8 cellular contexts compared by ENCODE assay signal in the genomic region with DNA sequence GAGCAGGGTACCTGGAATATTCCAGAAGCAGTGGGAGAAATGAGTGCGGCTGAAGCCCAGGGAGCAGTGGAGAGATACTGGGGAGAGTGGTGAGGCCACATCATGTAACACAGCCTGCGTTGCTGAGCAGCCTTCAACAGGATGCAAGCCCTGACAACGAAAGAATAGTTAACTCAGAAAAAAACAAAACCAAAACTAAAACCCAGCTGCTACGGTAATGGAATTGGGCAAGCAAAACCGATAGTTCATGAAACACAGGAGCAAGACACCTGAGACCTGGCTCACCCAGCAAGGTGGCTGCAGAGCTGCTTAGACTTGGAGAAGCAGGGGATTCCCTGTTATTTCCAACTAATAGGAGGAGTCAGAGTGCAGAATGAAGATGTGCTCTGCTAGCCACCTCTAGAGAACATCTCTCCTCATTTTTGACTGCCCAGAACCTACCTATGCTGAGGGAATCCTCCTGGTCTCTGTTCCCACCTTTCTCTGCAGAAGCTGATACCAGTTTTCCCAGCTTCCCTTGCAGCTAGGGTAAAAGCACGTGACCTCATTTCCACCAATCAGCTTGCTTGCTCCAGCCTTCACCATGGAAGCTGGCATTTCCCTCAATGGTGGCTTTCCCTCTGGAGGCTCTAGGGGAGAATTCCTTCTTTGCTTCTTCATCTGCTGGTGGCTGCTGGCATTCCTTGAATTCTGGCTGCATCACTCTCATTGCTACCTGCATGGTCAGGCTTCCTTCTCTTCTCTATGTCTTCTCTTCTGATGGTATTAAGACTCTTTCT. TPM values are rescaled to one million over a fixed set of nuclear protein-coding genes. Genes with fewer than 3 reads are reported as not detected.
A peak's percentile ranks its signal among the peaks of the same experiment; 100 is the strongest.
DNase-seq lines count a peak whose midpoint lies in the region; ATAC-seq, FAIRE-seq and TF ChIP-seq lines count a peak whose summit lies in the region.

No MANE protein-coding gene starts in this region.

- H3K4me3 ChIP-seq in GM08714 (ENCODE audit: low read length): peak overlapping the region; percentile 13; the same call in 1 of the 2 replicates
- peak overlapping the region; percentile 41; the same call in 1 of the 2 replicates for H3K4me3 ChIP-seq in GM12878

- H3K36me3 ChIP-seq in GM12878 (ENCODE audit: control insufficient read depth in 2 of 2, insufficient read depth in 2 of 2, low read length in 1 of 2): no peaks in the 10 kb centered on the region

- TF ChIP-seq EP300 in GM12878 (IDR thresholded peaks at IDR 0.05; ENCODE audit: borderline replicate concordance in 1 of 2, control insufficient read depth in 1 of 2, low read depth in 2 of 2, low read length in 2 of 2): no peak

- peak overlapping the region; percentile 13; the same call in 1 of the 2 replicates for H3K27ac ChIP-seq in GM12878 (ENCODE audit: control insufficient read depth, insufficient read depth)

- no peak overlapping the region for H3K9ac ChIP-seq in GM12878 (ENCODE audit: control insufficient read depth, insufficient read depth, low read length)

- H3K9me3 ChIP-seq in GM12878 (replicated peaks; ENCODE audit: control insufficient read depth, insufficient read depth, low read length): no peaks in the 10 kb centered on the region; the same call in 2 of the 3 replicates

- in situ Hi-C loops in GM12878 (cut with MboI): no loop called here

- ATAC-seq in GM21515 (IDR thresholded peaks at IDR 0.05; ENCODE audit: unreplicated experiment): peak; percentile 66
- peak; percentile 85 for ATAC-seq in GM12878

- H3K79me2 ChIP-seq in GM12878 (ENCODE audit: control insufficient read depth, insufficient read depth, low read length): no peaks in the 10 kb centered on the region

- CTCF ChIA-PET in GM12878 (lab: Yijun Ruan, JAX): interaction anchor here (1.1 to 2.2 kb wide), 2 partner anchors 49 to 67 kb away, joined by 3 to 8 read pairs; no protein-coding TSS in a partner anchor

- DNase-seq in GM12878 (ENCODE audit: low read depth, low spot score) (peak; percentile 51), GF-D8 (lab: John Stamatoyannopoulos, UW) (no peak), NCI-H2196 (lab: John Stamatoyannopoulos, UW; ENCODE audit: unreplicated experiment) (no peak), HUDEP-2 (lab: John Stamatoyannopoulos, UW; ENCODE audit: unreplicated experiment in 76 of 76) (no peak)
- no peak for DNase-seq in effector CD4-positive, alpha-beta T cell

- H3K36me3 Mint-ChIP-seq in IgD-negative memory B cell: no peaks in the 10 kb centered on the region

- SMC1A ChIA-PET in GM12878 (lab: Charles Lee; ENCODE audit: uncharacterized antibody, unreplicated experiment): interaction anchor here (0.7 to 1.2 kb wide), 3 partner anchors 10 to 49 kb away, joined by 3 read pairs; no protein-coding TSS in a partner anchor

- FAIRE-seq in GM12878 (lab: Jason Lieb, UNC): peak; percentile 57

- peak overlapping the region; percentile 94 for H3K4me2 ChIP-seq in GM12878 (ENCODE audit: control insufficient read depth, insufficient read depth)

- peaks cover 14 to 35% (median 31%) of the 10 kb centered on the region in 3 donors for H3K4me1 Mint-ChIP-seq in IgD-negative memory B cell

- no peaks in the 10 kb centered on the region for H3K27me3 ChIP-seq in GM12878 (replicated peaks in 1 of 2; ENCODE audit: control insufficient read depth in 2 of 2, insufficient read depth in 2 of 2, low read length in 1 of 2)

- H3K4me3 Mint-ChIP-seq in IgD-negative memory B cell: peak overlapping the region; percentile 7 to 92 (median 82)

- peak overlapping the region; percentile 59 for H2AFZ ChIP-seq in GM12878 (ENCODE audit: control insufficient read depth, low read depth, low read length)

- H3K27me3 Mint-ChIP-seq in IgD-negative memory B cell: peaks cover 6% of the 10 kb centered on the region

- TF ChIP-seq POLR2A in GM12878 (IDR thresholded peaks at IDR 0.05; ENCODE audit: low read depth, low read length): no peak

- TF ChIP-seq CTCF in GM12878 (IDR thresholded peaks at IDR 0.05 in 2 of 3, conservative IDR thresholded peaks at IDR 0.05 in 1 of 3; ENCODE audit: control insufficient read depth in 2 of 3, extremely low read depth in 1 of 3, insufficient read depth in 1 of 3, low read depth in 3 of 3, low read length in 3 of 3): no peak

- no peaks in the 10 kb centered on the region for H4K20me1 ChIP-seq in GM12878 (ENCODE audit: control insufficient read depth, insufficient read depth)

- POLR2A ChIA-PET in GM12878 (lab: Charles Lee): interaction anchor here (0.7 to 0.9 kb wide), 2 partner anchors 11 to 296 kb away, joined by 3 read pairs; no protein-coding TSS in a partner anchor

- H3K9me3 Mint-ChIP-seq in IgD-negative memory B cell: no peaks in the 10 kb centered on the region

- RAD21 ChIA-PET in GM12878 (lab: Charles Lee; ENCODE audit: unreplicated experiment): no interaction called here

- H3K27ac Mint-ChIP-seq in IgD-negative memory B cell: peak overlapping the region in 2 of 3 donors; percentile 41 to 85

- 9% methylated on average over 6 of the region's 6 CpGs for WGBS in GM12878 (ENCODE audit: insufficient coverage, insufficient replicate concordance, low lambda C conversion rate, missing lambda C conversion rate)

- no TSS peak for BruUV-seq in GM12878 (replicated peaks; lab: Mats Ljungman, UMichigan)

- no peak for TF ChIP-seq RAD21 in GM12878 (IDR thresholded peaks at IDR 0.05; ENCODE audit: insufficient read depth, low read depth, low read length)

- intact Hi-C loops in GM12878 (cut with micrococcal nuclease; ENCODE audit: unreplicated experiment): loop anchor here (5.0 to 10.0 kb wide), 3 partner anchors 53 to 225 kb away; no protein-coding TSS in a partner anchor

- peaks cover 33% of the 10 kb centered on the region for H3K4me1 ChIP-seq in GM12878 (ENCODE audit: control insufficient read depth, insufficient read depth, low read length)

TF ChIP-seq in GM12878, 131 proteins besides CTCF, POLR2A, EP300 and RAD21 (continues in another document):
- TF ChIP-seq GABPA (IDR thresholded peaks at IDR 0.05; ENCODE audit: low read depth): no peak
- no peak for TF ChIP-seq ZSCAN29 (IDR thresholded peaks at IDR 0.05)
- no peak for TF ChIP-seq MTA2 (IDR thresholded peaks at IDR 0.05; ENCODE audit: low read depth)
- no peak for TF ChIP-seq IRF4 (IDR thresholded peaks at IDR 0.05; ENCODE audit: low read depth, low read length)
- no peak for TF ChIP-seq FOXM1 (IDR thresholded peaks at IDR 0.05; ENCODE audit: low read depth, low read length)
- no peak for TF ChIP-seq EED (IDR thresholded peaks at IDR 0.05; ENCODE audit: low read depth)
- TF ChIP-seq CUX1 (IDR thresholded peaks at IDR 0.05; ENCODE audit: insufficient replicate concordance, low read depth, low read length): no peak

RNA-seq across cellular contexts. Expression of gene XYLT1, which starts 59.4 kb away (rescaled TPM):
- 0.80 TPM for polyA plus RNA-seq in IgD-negative memory B cell
- total RNA-seq in GM12878 (2013; cell fraction: nucleolus; rRNA removed): 112 and 126 TPM in 2 replicates
- 5.6 and 7.1 TPM in 2 replicates for total RNA-seq in GM12878 (2014; rRNA removed)
- 7.7 and 7.8 TPM in 2 replicates for total RNA-seq in GM12878 (2014; rRNA removed; fragmentation: Illumina TruSeq; extraction: Trizol)
- total RNA-seq in GM12878 (2021): 13.2 and 14.8 TPM in 2 replicates
- 3.0 TPM for polyA plus RNA-seq in GM12878 (2011; ENCODE audit: low read depth)
- 5.4 and 6.8 TPM in 2 replicates for polyA plus RNA-seq in GM12878 (2011; rRNA removed)
- polyA plus RNA-seq in GM12878 (2011; cell fraction: cytosol; rRNA removed): 7.2 and 8.6 TPM in 2 replicates
- polyA plus RNA-seq in GM12878 (2011; cell fraction: nucleus; rRNA removed): 12.2 and 13.9 TPM in 2 replicates
- 2.4 and 4.1 TPM in 2 replicates for polyA plus RNA-seq in GM12878 (2012)
- 5.8 and 6.9 TPM in 2 replicates for polyA plus RNA-seq in GM12878 (2014; fragmentation: Illumina TruSeq; extraction: Trizol)
- 1 to 10 TPM in 1 of 2 experiments, under 1 TPM in 1; 0.88 to 1.1 TPM for polyA plus RNA-seq in GM12878 (2014; fragmentation: Nextera tagmentation; extraction: Ambion mirVana)
- polyA plus RNA-seq in GM12878 (2014; rRNA removed): 4.9 and 5.0 TPM in 2 replicates
- 1 to 10 TPM; 2.9 to 3.2 TPM for polyA plus RNA-seq in GM12878 (2016; fragmentation: Nextera tagmentation; extraction: Ambion mirVana)
- 32.4 and 49.0 TPM in 2 replicates for polyA minus RNA-seq in GM12878 (2011; rRNA and poly(A)+ RNA removed)
- polyA minus RNA-seq in GM12878 (2011; cell fraction: cytosol; rRNA and poly(A)+ RNA removed): 8.1 and 8.3 TPM in 2 replicates
- polyA minus RNA-seq in GM12878 (2011; cell fraction: nucleus; rRNA and poly(A)+ RNA removed): 29.5 and 43.6 TPM in 2 replicates
